Comparison of ENCODE assay signal across 8 cellular contexts in the genomic region with DNA sequence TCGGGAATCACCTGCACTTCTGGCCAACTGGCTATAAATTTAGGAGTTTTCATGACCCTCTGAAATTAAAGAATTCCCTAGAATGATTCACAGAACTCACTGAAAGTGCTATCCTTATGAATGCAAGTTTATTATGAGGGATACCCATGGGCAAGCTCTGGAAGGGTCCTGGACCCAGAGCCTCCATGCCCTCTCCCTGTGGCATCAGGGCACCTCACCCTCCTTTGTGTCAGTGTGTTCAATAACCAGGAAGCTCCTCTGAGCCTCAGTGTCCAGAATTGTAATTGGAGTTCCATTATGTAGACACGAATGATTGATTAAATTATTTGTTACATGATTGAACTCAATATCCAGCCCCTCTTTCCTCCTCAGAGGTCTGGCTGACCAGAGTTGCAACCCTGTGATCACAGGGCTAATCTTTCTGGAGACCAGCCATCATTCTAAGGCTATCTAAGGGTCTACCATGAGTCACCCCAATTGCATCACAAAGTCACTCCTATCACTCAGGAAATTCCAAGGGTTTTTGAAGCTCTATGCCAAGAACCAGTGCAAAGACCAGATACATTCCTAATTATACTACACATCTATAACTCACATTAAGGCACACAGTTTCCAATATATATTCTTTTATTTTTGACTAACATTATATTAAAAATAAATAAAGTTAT. TPM values are rescaled to one million over a fixed set of nuclear protein-coding genes. Genes with fewer than 3 reads are reported as not detected.
DNase-seq lines count a peak whose midpoint lies in the region; ATAC-seq, FAIRE-seq and TF ChIP-seq lines count a peak whose summit lies in the region.
"Had no signal": no experiment of that assay in that cellular context is flagged by ENCODE, and none has a peak within 500 bp of the region (broad histone marks: within the 10 kb centered on the region; RNA-seq: fewer than 3 reads in every experiment).

No MANE protein-coding gene starts in this region.

- ATAC-seq in upper lobe of left lung (ENCODE audit: low FRiP score in 2 of 2): peak in 1 of 2 donors; percentile 79
- no peak for ATAC-seq in GM21390 (IDR thresholded peaks at IDR 0.05; ENCODE audit: unreplicated experiment)

- no peaks in the 10 kb centered on the region for H3K27me3 ChIP-seq in HUES6 (ENCODE audit: control insufficient read depth, insufficient read depth, low read length)
- no peaks in the 10 kb centered on the region for H3K27me3 ChIP-seq in bronchial epithelial cell (ENCODE audit: control insufficient read depth, insufficient read depth, low read length)
- no peaks in the 10 kb centered on the region for H3K27me3 ChIP-seq in upper lobe of left lung
- H3K27me3 ChIP-seq in WERI-Rb-1 (ENCODE audit: insufficient read depth, low read depth, severe bottlenecking): no peaks in the 10 kb centered on the region

- H3K4me3 ChIP-seq in HUES6 (ENCODE audit: low read depth, low read length) (no peak overlapping the region), bronchial epithelial cell (ENCODE audit: low read depth, low read length) (no peak overlapping the region), upper lobe of left lung (no peak overlapping the region), WERI-Rb-1 (ENCODE audit: low read depth, low read length) (no peak overlapping the region)

- H3K27ac ChIP-seq in HUES6 (ENCODE audit: low read depth, low read length): peak overlapping the region; percentile 23; the same call in 1 of the 2 replicates
- H3K27ac ChIP-seq in upper lobe of left lung: peak overlapping the region; percentile 36 to 79 (median 63)
- H3K27ac ChIP-seq in WERI-Rb-1: no peak overlapping the region

- no peak for FAIRE-seq in bronchial epithelial cell (lab: Jason Lieb, UNC)

- TF ChIP-seq EP300 in upper lobe of left lung (IDR thresholded peaks at IDR 0.05): peak in 2 of 4 donors; percentile 45 to 82

- peak overlapping the region; percentile 51 for H3K9ac ChIP-seq in HUES6 (ENCODE audit: low read length)

- H3K4me1 ChIP-seq in HUES6 (ENCODE audit: control insufficient read depth, insufficient read depth, low read length) (peaks cover 36% of the 10 kb centered on the region), upper lobe of left lung (peaks cover 29 to 54% (median 51%) of the 10 kb centered on the region in 4 donors)

- 76 to 83% methylated on average over 2 of the region's 2 CpGs for WGBS in upper lobe of left lung, 2 donors

- DNase-seq in bronchial epithelial cell (ENCODE audit: low read depth) (peak; percentile 91), kidney glomerular epithelial cell (lab: John Stamatoyannopoulos, UW) (peak; percentile 79), upper lobe of left lung (peak in 1 of 2 donors; percentile 40), WERI-Rb-1 (no peak)
- DNase-seq in activated effector memory CD4-positive, alpha-beta T cell treated with Interleukin-2 at 50 U/mL for 16 hours: no peak
- DNase-seq: NCI-H1694 had no signal

- H3K36me3 ChIP-seq in HUES6 (ENCODE audit: control insufficient read depth, insufficient read depth, low read length): peaks cover 24% of the 10 kb centered on the region; the same call in 1 of the 2 replicates
- H3K36me3 ChIP-seq in bronchial epithelial cell (ENCODE audit: control insufficient read depth, insufficient read depth, low read length): peaks cover 1% of the 10 kb centered on the region
- peaks cover 0 to 8% (median 0%) of the 10 kb centered on the region in 4 donors for H3K36me3 ChIP-seq in upper lobe of left lung
- no peaks in the 10 kb centered on the region for H3K36me3 ChIP-seq in WERI-Rb-1

- no peaks in the 10 kb centered on the region for H3K9me3 ChIP-seq in HUES6 (ENCODE audit: control insufficient read depth, insufficient read depth, low read depth, low read length)
- no peaks in the 10 kb centered on the region for H3K9me3 ChIP-seq in upper lobe of left lung
- no peaks in the 10 kb centered on the region for H3K9me3 ChIP-seq in WERI-Rb-1 (ENCODE audit: severe bottlenecking)

- TF ChIP-seq CTCF in bronchial epithelial cell (IDR thresholded peaks at IDR 0.05; ENCODE audit: insufficient read depth, low read length, severe bottlenecking) (no peak), upper lobe of left lung (IDR thresholded peaks at IDR 0.05) (no peak), WERI-Rb-1 (IDR thresholded peaks at IDR 0.05; ENCODE audit: low read depth, low read length) (no peak)

- TF ChIP-seq POLR2A in upper lobe of left lung (IDR thresholded peaks at IDR 0.05): no peak

RNA-seq across cellular contexts. Expression of a gene that starts 8.9 kb away (rescaled TPM):
- total RNA-seq in bronchial epithelial cell (705 and 1,062 TPM in 2 replicates), upper lobe of left lung (100 to 1,000 TPM; 113 to 484 (median 269) TPM)

Comparison
In these comparisons a context has a peak if more than half of its experiments do, and no peak if none do; other contexts are left out.
1. DNase-seq: peak in bronchial epithelial cell (single experiment) and kidney glomerular epithelial cell (single experiment); none in WERI-Rb-1 (single experiment) and activated effector memory CD4-positive, alpha-beta T cell treated with Interleukin-2 at 50 U/mL for 16 hours (single experiment).